Comparison of ENCODE assay signal across 9 cellular contexts in genomic region chr1:171715813-171716251, GRCh38. TPM values are rescaled to one million over a fixed set of nuclear protein-coding genes. Genes with fewer than 3 reads are reported as not detected.
DNase-seq lines count a peak whose midpoint lies in the region; ATAC-seq and TF ChIP-seq lines count a peak whose summit lies in the region.
"Had no signal": no experiment of that assay in that cellular context is flagged by ENCODE, and none has a peak within 500 bp of the region (broad histone marks: within the 10 kb centered on the region; RNA-seq: fewer than 3 reads in every experiment).

No MANE protein-coding gene starts in this region.

- H3K4me3 Mint-ChIP-seq in osteocyte (ENCODE audit: unreplicated experiment): no peak overlapping the region
- H3K4me3 Mint-ChIP-seq: stimulated activated effector memory CD8-positive, alpha-beta T cell treated with anti-CD3 and anti-CD28 coated beads, Interleukin-12 subunit alpha, Interleukin-12 subunit beta, amount 100 ng/mL, for 72 hours had no signal

- peak; percentile 58 for TF ChIP-seq CTCF in osteocyte (IDR thresholded peaks at IDR 0.05)

- H3K36me3 Mint-ChIP-seq in osteocyte (ENCODE audit: unreplicated experiment): peaks cover 2% of the 10 kb centered on the region
- H3K36me3 Mint-ChIP-seq in activated naive CD4-positive, alpha-beta T cell treated with anti-CD3 and anti-CD28 coated beads, Interleukin-2, amount 50 U/mL, for 72 hours: no peaks in the 10 kb centered on the region

- H3K27ac Mint-ChIP-seq in osteocyte (ENCODE audit: unreplicated experiment): no peak overlapping the region
- no peak overlapping the region for H3K27ac Mint-ChIP-seq in activated naive CD4-positive, alpha-beta T cell treated with anti-CD3 and anti-CD28 coated beads, Interleukin-2, amount 50 U/mL, for 72 hours
- H3K27ac Mint-ChIP-seq: stimulated activated effector memory CD8-positive, alpha-beta T cell treated with anti-CD3 and anti-CD28 coated beads, Interleukin-12 subunit alpha, Interleukin-12 subunit beta, amount 100 ng/mL, for 72 hours had no signal

- H3K4me1 Mint-ChIP-seq in osteocyte (ENCODE audit: unreplicated experiment): peaks cover 3% of the 10 kb centered on the region

- H3K27me3 Mint-ChIP-seq in osteocyte (ENCODE audit: unreplicated experiment): no peaks in the 10 kb centered on the region

- DNase-seq in DMS79 treated with DMSO at 0.1 percent for 48 hours (lab: John Stamatoyannopoulos, UW): peak; percentile 8
- peak; percentile 10 for DNase-seq in NCI-H1694 treated with DMSO at 0.1 percent for 48 hours (lab: John Stamatoyannopoulos, UW)
- DNase-seq in dermis microvascular lymphatic vessel endothelial cell (ENCODE audit: low read depth in 2 of 2): peak; percentile 10 to 29
- no peak for DNase-seq in osteocyte (ENCODE audit: extremely low spot score, unreplicated experiment)
- DNase-seq in stimulated activated CD4-positive, alpha-beta T cell treated with anti-CD3 and anti-CD28 coated beads, Interleukin-2, amount 100 ng/mL, for 48 hours: no peak
- DNase-seq in activated naive CD4-positive, alpha-beta T cell treated with anti-CD3 and anti-CD28 coated beads, Interleukin-2, amount 50 U/mL, for 72 hours (ENCODE audit: low spot score in 2 of 2): no peak
- no peak for DNase-seq in stimulated activated naive CD4-positive, alpha-beta T cell treated with Interleukin-2 at 50 U/mL for 16 hours (lab: John Stamatoyannopoulos, UW)
- DNase-seq in mesenteric fat pad (ENCODE audit: low spot score): no peak

- H3K9me3 Mint-ChIP-seq in osteocyte (ENCODE audit: unreplicated experiment): no peaks in the 10 kb centered on the region
- H3K9me3 Mint-ChIP-seq in activated naive CD4-positive, alpha-beta T cell treated with anti-CD3 and anti-CD28 coated beads, Interleukin-2, amount 50 U/mL, for 72 hours: no peaks in the 10 kb centered on the region
- H3K9me3 Mint-ChIP-seq: stimulated activated effector memory CD8-positive, alpha-beta T cell treated with anti-CD3 and anti-CD28 coated beads, Interleukin-12 subunit alpha, Interleukin-12 subunit beta, amount 100 ng/mL, for 72 hours had no signal

- ATAC-seq in activated naive CD4-positive, alpha-beta T cell treated with anti-CD3 and anti-CD28 coated beads, Interleukin-2, amount 50 U/mL, for 72 hours: no peak
- ATAC-seq: stimulated activated effector memory CD8-positive, alpha-beta T cell treated with anti-CD3 and anti-CD28 coated beads, Interleukin-12 subunit alpha, Interleukin-12 subunit beta, amount 100 ng/mL, for 72 hours had no signal

RNA-seq across cellular contexts. Expression of gene VAMP4, which starts 26.0 kb away (rescaled TPM):
- total RNA-seq in dermis microvascular lymphatic vessel endothelial cell: 3.1 and 4.9 TPM in 2 replicates
- 11.4 and 14.5 TPM in 2 replicates for total RNA-seq in osteocyte
- 10 to 100 TPM in 1 of 2 donors, 1 to 10 TPM in 1; 6.8 to 11.9 TPM for total RNA-seq in activated naive CD4-positive, alpha-beta T cell treated with anti-CD3 and anti-CD28 coated beads, Interleukin-2, amount 50 U/mL, for 72 hours
- total RNA-seq in mesenteric fat pad: 15.8 TPM

Comparison
In these comparisons a context has a peak if more than half of its experiments do, and no peak if none do; other contexts are left out.
1. DNase-seq: peak in DMS79 treated with DMSO at 0.1 percent for 48 hours (single experiment), NCI-H1694 treated with DMSO at 0.1 percent for 48 hours (single experiment) and dermis microvascular lymphatic vessel endothelial cell (2 of 2); none in osteocyte (single experiment), stimulated activated CD4-positive, alpha-beta T cell treated with anti-CD3 and anti-CD28 coated beads, Interleukin-2, amount 100 ng/mL, for 48 hours (0 of 2), activated naive CD4-positive, alpha-beta T cell treated with anti-CD3 and anti-CD28 coated beads, Interleukin-2, amount 50 U/mL, for 72 hours (0 of 2), stimulated activated naive CD4-positive, alpha-beta T cell treated with Interleukin-2 at 50 U/mL for 16 hours (single experiment) and mesenteric fat pad (single experiment).